Comparison of ENCODE assay signal across 10 cellular contexts in the genomic region with DNA sequence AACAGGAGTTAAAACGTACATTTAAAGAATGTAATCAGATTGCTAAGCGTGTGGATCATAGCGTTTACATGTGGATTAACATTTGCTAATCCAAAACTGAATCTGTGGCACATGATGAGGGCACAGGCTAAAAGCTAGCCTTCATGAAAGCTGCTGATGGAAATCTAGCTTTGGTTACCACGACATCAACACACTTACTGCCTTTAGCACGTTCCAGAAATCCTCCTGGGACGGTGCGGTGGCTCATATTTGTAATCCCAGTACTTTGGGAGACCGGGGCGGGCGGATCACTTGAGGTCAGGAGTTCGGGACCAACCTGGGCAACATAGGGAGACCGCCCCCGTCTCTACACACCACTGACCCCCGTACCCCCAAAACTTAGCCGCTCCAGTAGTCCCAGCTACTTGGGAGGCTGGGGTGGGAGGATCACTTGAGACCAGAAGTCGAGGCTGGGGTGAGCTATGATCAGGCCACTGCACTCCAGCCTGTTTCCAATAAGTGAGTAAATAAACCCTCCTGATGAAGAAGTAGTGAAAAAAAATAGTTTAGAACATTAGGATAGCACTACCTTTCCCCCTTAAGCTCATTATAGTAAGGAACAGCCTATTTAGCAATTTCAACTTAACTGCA. TPM values are rescaled to one million over a fixed set of nuclear protein-coding genes. Genes with fewer than 3 reads are reported as not detected.
DNase-seq lines count a peak whose midpoint lies in the region; ATAC-seq, FAIRE-seq and TF ChIP-seq lines count a peak whose summit lies in the region.
"Had no signal": no experiment of that assay in that cellular context is flagged by ENCODE, and none has a peak within 500 bp of the region (broad histone marks: within the 10 kb centered on the region; RNA-seq: fewer than 3 reads in every experiment).

No MANE protein-coding gene starts in this region.

- H3K27ac ChIP-seq in H1 (ENCODE audit: low read depth, low read length) = no peak overlapping the region

- H3K4me1 ChIP-seq in H1 (replicated peaks in 1 of 4; ENCODE audit: control insufficient read depth in 3 of 4, insufficient read depth in 4 of 4, low read length in 3 of 4) = peaks cover 0 to 5% (median 2%) of the 10 kb centered on the region in 4 experiments; a peak in 4 of 7 replicates
- H3K4me1 ChIP-seq in neuron (ENCODE audit: insufficient read depth, low read length) = peaks cover 20% of the 10 kb centered on the region

- no peak overlapping the region for H2BK12ac ChIP-seq in H1 (ENCODE audit: low read depth, low read length)

- TF ChIP-seq RAD21 in H1 (IDR thresholded peaks at IDR 0.05 in 1 of 2, conservative IDR thresholded peaks at IDR 0.05 in 1 of 2; ENCODE audit: low read depth in 2 of 2, low read length in 2 of 2) = no peak

- peaks cover 5% of the 10 kb centered on the region; the same call in 1 of the 2 replicates for H3K23me2 ChIP-seq in H1 (ENCODE audit: low read depth, low read length)

- peaks cover 12% of the 10 kb centered on the region for H3K27me3 Mint-ChIP-seq in Calu3 (ENCODE audit: unreplicated experiment)

- H3K4ac ChIP-seq in H1 (replicated peaks; ENCODE audit: insufficient read length, low read depth, low read length) = no peak overlapping the region

- H3K36me3 Mint-ChIP-seq in Calu3 (ENCODE audit: insufficient read depth, unreplicated experiment) = no peaks in the 10 kb centered on the region

- H2BK120ac ChIP-seq in H1 (replicated peaks; ENCODE audit: low read depth, low read length) = no peak overlapping the region

- H2AFZ ChIP-seq in H1 (ENCODE audit: low read length) = no peak overlapping the region
- H2AFZ ChIP-seq in neuron (ENCODE audit: low read depth, low read length) = peak overlapping the region; percentile 81

- no peak overlapping the region for H4K5ac ChIP-seq in H1 (ENCODE audit: insufficient read length, low read depth, low read length)

- H3K79me1 ChIP-seq in H1 (ENCODE audit: low read depth, low read length) = no peaks in the 10 kb centered on the region

- H3K56ac ChIP-seq in H1 (replicated peaks; ENCODE audit: insufficient read length, low read depth, low read length) = no peak overlapping the region

- H3K4me2 ChIP-seq in H1 (ENCODE audit: insufficient read depth in 1 of 2, low read depth in 2 of 2, low read length in 2 of 2) = peak overlapping the region; percentile 57 to 89; a peak in 3 of 4 replicates

- no peak overlapping the region for H4K8ac ChIP-seq in H1 (ENCODE audit: extremely low read depth, insufficient read depth, low read length)

- H4K20me1 ChIP-seq in H1 (replicated peaks in 1 of 2; ENCODE audit: control insufficient read depth in 1 of 2, insufficient read depth in 2 of 2, low read length in 2 of 2) = peaks cover 8 to 14% of the 10 kb centered on the region in 2 experiments

- H3K27ac Mint-ChIP-seq in Calu3 (ENCODE audit: unreplicated experiment) = peak overlapping the region; percentile 81
- H3K27ac Mint-ChIP-seq: activated CD4-positive, alpha-beta memory T cell treated with anti-CD3 and anti-CD28 coated beads, Interleukin-2, amount 10 ng/mL, durations not matched to agents 7 days and 5 days had no signal

- CTCF ChIA-PET in Calu3 (lab: Charles Lee) = interaction anchor here (0.6 to 0.9 kb wide), 2 partner anchors 11 to 37 kb away, joined by 3 to 6 read pairs; no protein-coding TSS in a partner anchor
- CTCF ChIA-PET in H1 (lab: Charles Lee; ENCODE audit: partially characterized antibody) = interaction anchor here (1.0 to 3.2 kb wide), 6 partner anchors 10 to 102 kb away, joined by 3 to 16 read pairs (median 3); no protein-coding TSS in a partner anchor

- no peak overlapping the region for H3K4me3 Mint-ChIP-seq in Calu3 (ENCODE audit: low read depth, unreplicated experiment)
- H3K4me3 Mint-ChIP-seq: activated CD4-positive, alpha-beta memory T cell treated with anti-CD3 and anti-CD28 coated beads, Interleukin-2, amount 10 ng/mL, durations not matched to agents 7 days and 5 days had no signal

- H3K18ac ChIP-seq in H1 (ENCODE audit: extremely low read depth, low read length) = no peak overlapping the region

- no peak overlapping the region for H3K9ac ChIP-seq in H1 (replicated peaks in 1 of 4; ENCODE audit: extremely low read depth in 1 of 4, low read depth in 3 of 4, low read length in 3 of 4)

- intact Hi-C loops in Calu3 (cut with micrococcal nuclease; ENCODE audit: unreplicated experiment) = loop anchor here (5.0 kb wide), 1 partner anchor 53 kb away; no protein-coding TSS in a partner anchor

- TF ChIP-seq EP300 in H1 (IDR thresholded peaks at IDR 0.05; ENCODE audit: borderline replicate concordance in 1 of 2, low read depth in 2 of 2, low read length in 2 of 2) = no peak

- no peak overlapping the region for H2BK20ac ChIP-seq in H1 (ENCODE audit: low read length)

- no peak overlapping the region for H2BK5ac ChIP-seq in H1 (ENCODE audit: low read depth, low read length)

- POLR2A ChIA-PET in H1 (lab: Charles Lee; ENCODE audit: partially characterized antibody) = no interaction called here

- no TSS peak for BruUV-seq in Calu3 (replicated peaks; lab: Mats Ljungman, UMichigan)

- no peaks in the 10 kb centered on the region for H3K79me2 ChIP-seq in H1 (ENCODE audit: control insufficient read depth in 1 of 2, insufficient read depth in 2 of 2, low read length in 2 of 2)

- 76% methylated on average over 16 of the region's 16 CpGs; no CpG with 5 or more reads in 1 of the 2 experiments for WGBS in H1 (ENCODE audit: extremely low coverage in 1 of 2, insufficient coverage in 1 of 2, insufficient read length in 1 of 2, insufficient replicate concordance in 2 of 2, low coverage in 1 of 2, low lambda C conversion rate in 2 of 2, missing lambda C conversion rate in 1 of 2), 2 experiments

- H3K9me3 ChIP-seq in H1 (ENCODE audit: insufficient read depth in 2 of 2, low read depth in 1 of 2, low read length in 1 of 2) = no peaks in the 10 kb centered on the region
- no peaks in the 10 kb centered on the region for H3K9me3 ChIP-seq in neuron (ENCODE audit: low read length)
- H3K9me3 ChIP-seq: breast epithelium had no signal

- peaks cover 52 to 69% (median 65%) of the 10 kb centered on the region in 4 experiments for H3K27me3 ChIP-seq in H1 (replicated peaks in 1 of 4; ENCODE audit: control insufficient read depth in 3 of 4, extremely low read depth in 1 of 4, insufficient read depth in 3 of 4, low read length in 3 of 4)
- H3K27me3 ChIP-seq in neuron (ENCODE audit: insufficient read depth, low read length) = no peaks in the 10 kb centered on the region
- H3K27me3 ChIP-seq: breast epithelium had no signal

- H3K14ac ChIP-seq in H1 (ENCODE audit: insufficient read length) = no peak overlapping the region

- no peak for TF ChIP-seq CTCF in Calu3 (IDR thresholded peaks at IDR 0.05; ENCODE audit: unreplicated experiment)
- no peak for TF ChIP-seq CTCF in H1 (IDR thresholded peaks at IDR 0.05; ENCODE audit: control extremely low read depth in 1 of 3, insufficient read depth in 1 of 3, low read depth in 1 of 3, low read length in 3 of 3)

- FAIRE-seq in H1 (lab: Jason Lieb, UNC) = no peak

- H3K36me3 ChIP-seq in H1 (ENCODE audit: control insufficient read depth in 2 of 4, insufficient read depth in 4 of 4, low read length in 3 of 4) = peaks cover 0 to 3% (median 0%) of the 10 kb centered on the region in 4 experiments; a peak in 1 of 8 replicates
- H3K36me3 ChIP-seq in neuron (ENCODE audit: insufficient read depth, low read length) = peaks cover 29% of the 10 kb centered on the region
- H3K36me3 ChIP-seq: breast epithelium had no signal

- no peak overlapping the region for H4K91ac ChIP-seq in H1 (replicated peaks; ENCODE audit: insufficient read length, low read length)

- peaks cover 8% of the 10 kb centered on the region for H3K4me1 Mint-ChIP-seq in Calu3 (ENCODE audit: low read depth, unreplicated experiment)

- H3K4me3 ChIP-seq in H1 (ENCODE audit: extremely low read depth in 1 of 4, insufficient read depth in 2 of 4, low read depth in 3 of 4, low read length in 4 of 4) (peak overlapping the region in 2 of 4 experiments; percentile 34 to 78; a peak in 5 of 8 replicates), neuron (ENCODE audit: low read length) (peak overlapping the region; percentile 81)

- no peak for TF ChIP-seq POLR2A in H1 (IDR thresholded peaks at IDR 0.05; ENCODE audit: control extremely low read depth in 1 of 2, low read depth in 2 of 2, low read length in 2 of 2)

- no peak overlapping the region for H2AK5ac ChIP-seq in H1 (ENCODE audit: low read depth, low read length)

- H3K9me3 Mint-ChIP-seq in Calu3 (ENCODE audit: low read depth, unreplicated experiment) = no peaks in the 10 kb centered on the region
- H3K9me3 Mint-ChIP-seq: activated CD4-positive, alpha-beta memory T cell treated with anti-CD3 and anti-CD28 coated beads, Interleukin-2, amount 10 ng/mL, durations not matched to agents 7 days and 5 days had no signal

- no peak for ATAC-seq in HG03521 (IDR thresholded peaks at IDR 0.05; ENCODE audit: unreplicated experiment)

- DNase-seq in Calu3 (no peak), NCI-H82 (lab: John Stamatoyannopoulos, UW) (peak; percentile 81), H1 (ENCODE audit: low read depth in 1 of 2, low spot score in 2 of 2) (no peak), NCI-H446 (lab: John Stamatoyannopoulos, UW) (no peak), DMS153 (lab: John Stamatoyannopoulos, UW) (no peak)
- DNase-seq: activated CD4-positive, alpha-beta memory T cell treated with anti-CD3 and anti-CD28 coated beads, Interleukin-2, amount 10 ng/mL, durations not matched to agents 7 days and 5 days; stimulated activated CD8-positive, alpha-beta memory T cell treated with anti-CD3 and anti-CD28 coated beads, Interleukin-4, amount 100 ng/mL, for 48 hours had no signal

- no peak overlapping the region for H3K23ac ChIP-seq in H1 (ENCODE audit: insufficient read length)

- H2BK15ac ChIP-seq in H1 (ENCODE audit: low read length) = no peak overlapping the region

TF ChIP-seq in H1, 55 proteins besides CTCF, POLR2A, EP300 and RAD21 (continues in another document):
- no peak for TF ChIP-seq CEBPB (IDR thresholded peaks at IDR 0.05; ENCODE audit: low read depth, low read length)
- TF ChIP-seq YY1 (IDR thresholded peaks at IDR 0.05; ENCODE audit: low read depth, low read length) = no peak
- no peak for TF ChIP-seq CHD1 (IDR thresholded peaks at IDR 0.05; ENCODE audit: low read depth, low read length)
- TF ChIP-seq, protein P1, sequence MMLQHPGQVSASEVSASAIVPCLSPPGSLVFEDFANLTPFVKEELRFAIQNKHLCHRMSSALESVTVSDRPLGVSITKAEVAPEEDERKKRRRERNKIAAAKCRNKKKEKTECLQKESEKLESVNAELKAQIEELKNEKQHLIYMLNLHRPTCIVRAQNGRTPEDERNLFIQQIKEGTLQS (IDR thresholded peaks at IDR 0.05; ENCODE audit: insufficient read depth, low read depth, low read length) = no peak

RNA-seq across cellular contexts. Expression of a gene that starts 1.2 kb away (rescaled TPM):
- 6.6 and 12.0 TPM in 2 replicates for total RNA-seq in Calu3 (2022)
- total RNA-seq in H1 (2021; fragmentation: NEBNext Ultra II Directional; extraction: Animal tissue kit (Norgen Biotek cat#: 25700)) = 3.2 and 3.4 TPM in 2 replicates
- 2.1 and 3.1 TPM in 2 replicates for polyA plus RNA-seq in H1 (2011; rRNA removed)
- 2.6 TPM for polyA plus RNA-seq in H1 (2011; cell fraction: cytosol; rRNA removed)
- polyA plus RNA-seq in H1 (2011; cell fraction: nucleus; rRNA removed) = 4.0 TPM
- 1.9 to 3.3 TPM (median 2.6 TPM) in 4 replicates for polyA plus RNA-seq in H1 (2012, experiment 1 of 2)
- 0.35 TPM for polyA plus RNA-seq in H1 (2012, experiment 2 of 2)
- polyA plus RNA-seq in H1 (2013, experiment 1 of 2) = 4.5 TPM
- polyA plus RNA-seq in H1 (2013, experiment 2 of 2) = 3.4 TPM
- polyA minus RNA-seq in H1 (2011; rRNA and poly(A)+ RNA removed) = 8.5 and 15.2 TPM in 2 replicates
- polyA minus RNA-seq in H1 (2011; cell fraction: cytosol; rRNA and poly(A)+ RNA removed) = 6.4 TPM
- 18.8 TPM for polyA minus RNA-seq in H1 (2011; cell fraction: nucleus; rRNA and poly(A)+ RNA removed)
- total RNA-seq: activated CD4-positive, alpha-beta memory T cell treated with anti-CD3 and anti-CD28 coated beads, Interleukin-2, amount 10 ng/mL, durations not matched to agents 7 days and 5 days had no signal
